ENCODE assay signal across 22 cellular contexts in the genomic region with DNA sequence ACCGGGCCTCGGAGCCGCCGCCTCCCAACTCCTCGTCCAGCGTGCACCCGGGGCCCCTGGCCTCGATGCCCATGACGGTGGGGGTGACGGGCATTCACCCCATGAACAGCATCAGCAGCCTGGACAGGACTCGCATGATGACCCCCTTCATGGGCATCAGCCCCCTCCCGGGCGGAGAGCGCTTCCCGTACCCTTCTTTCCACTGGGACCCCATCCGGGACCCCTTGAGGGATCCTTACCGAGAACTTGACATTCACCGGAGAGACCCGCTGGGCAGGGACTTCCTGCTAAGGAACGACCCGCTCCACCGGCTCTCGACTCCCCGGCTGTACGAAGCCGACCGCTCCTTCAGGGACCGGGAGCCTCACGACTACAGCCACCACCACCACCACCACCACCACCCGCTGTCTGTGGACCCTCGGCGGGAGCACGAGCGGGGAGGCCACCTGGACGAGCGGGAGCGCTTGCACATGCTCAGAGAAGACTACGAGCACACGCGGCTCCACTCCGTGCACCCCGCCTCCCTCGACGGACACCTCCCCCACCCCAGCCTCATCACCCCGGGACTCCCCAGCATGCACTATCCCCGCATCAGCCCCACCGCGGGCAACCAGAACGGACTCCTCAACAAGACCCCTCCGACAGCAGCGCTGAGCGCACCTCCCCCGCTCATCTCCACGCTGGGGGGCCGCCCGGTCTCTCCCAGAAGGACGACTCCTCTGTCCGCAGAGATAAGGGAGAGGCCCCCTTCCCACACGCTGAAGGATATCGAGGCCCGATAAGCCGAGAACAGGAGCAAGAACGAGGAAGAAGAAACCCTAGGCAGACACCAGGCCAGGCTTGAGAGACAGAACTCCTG.
DNase-seq lines count a peak whose midpoint lies in the region; ATAC-seq and TF ChIP-seq lines count a peak whose summit lies in the region.
"Had no signal": no experiment of that assay in that cellular context is flagged by ENCODE, and none has a peak within 500 bp of the region (broad histone marks: within the 10 kb centered on the region; RNA-seq: fewer than 3 reads in every experiment).

No MANE protein-coding gene starts in this region.

- no peak overlapping the region for H3K9ac ChIP-seq in endodermal cell (ENCODE audit: extremely low read depth, low read length, poor library complexity, severe bottlenecking)

- DNase-seq in GM23338 (ENCODE audit: low spot score) (no peak), endodermal cell (peak; percentile 37), neural crest cell (ENCODE audit: low read depth, low spot score) (no peak), type B pancreatic cell (ENCODE audit: extremely low spot score, unreplicated experiment) (no peak), NCI-H2029 treated with DMSO at 0.1 percent for 48 hours (lab: John Stamatoyannopoulos, UW) (no peak)
- no peak for DNase-seq in stimulated activated naive B cell treated with anti-CD40 and anti-IgM and Interleukin-4, amounts not matched to agents 10 μg/mL and 1 μg/mL and 100 μg/mL, for 72 hours
- DNase-seq: BE2C; CD4-positive, CD25-positive, alpha-beta regulatory T cell; DMS153; GDM1; Kasumi-1; MG63; NCI-H1092; NCI-H2107; NCI-H510A; NCI-H748 treated with DMSO at 0.1 percent for 48 hours; NK-92 treated with Interleukin-12 subunit alpha and Interleukin-12 subunit beta, amount 100 ng/mL, for 24 hours; Peyer's patch had no signal

- H3K27me3 ChIP-seq in GM23338 (ENCODE audit: insufficient read depth) = no peaks in the 10 kb centered on the region
- no peaks in the 10 kb centered on the region for H3K27me3 ChIP-seq in endodermal cell (ENCODE audit: control insufficient read depth, insufficient read depth, low read length, poor library complexity, severe bottlenecking)
- H3K27me3 ChIP-seq: BE2C, MG63, Peyer's patch had no signal

- H4K20me1 ChIP-seq in GM23338 (replicated peaks; ENCODE audit: insufficient read depth) = peaks cover 3% of the 10 kb centered on the region

- no peak overlapping the region for H3K4me3 ChIP-seq in GM23338
- H3K4me3 ChIP-seq in endodermal cell (ENCODE audit: low read length) = no peak overlapping the region
- H3K4me3 ChIP-seq: MG63, Peyer's patch had no signal

- H3K9me3 Mint-ChIP-seq in GM23338 (no peaks in the 10 kb centered on the region), endodermal cell (no peaks in the 10 kb centered on the region), neural crest cell (no peaks in the 10 kb centered on the region), type B pancreatic cell (no peaks in the 10 kb centered on the region)
- no peaks in the 10 kb centered on the region for H3K9me3 Mint-ChIP-seq in stimulated activated naive B cell treated with anti-CD40 and anti-IgM and Interleukin-4, amounts not matched to agents 10 μg/mL and 1 μg/mL and 100 μg/mL, for 72 hours
- H3K9me3 Mint-ChIP-seq: IgD-negative memory B cell had no signal

- H3K4me1 Mint-ChIP-seq in GM23338 = no peaks in the 10 kb centered on the region
- H3K4me1 Mint-ChIP-seq in endodermal cell = no peaks in the 10 kb centered on the region
- H3K4me1 Mint-ChIP-seq in neural crest cell = no peaks in the 10 kb centered on the region
- H3K4me1 Mint-ChIP-seq in type B pancreatic cell (ENCODE audit: unreplicated experiment) = peaks cover 11% of the 10 kb centered on the region
- no peaks in the 10 kb centered on the region for H3K4me1 Mint-ChIP-seq in stimulated activated naive B cell treated with anti-CD40 and anti-IgM and Interleukin-4, amounts not matched to agents 10 μg/mL and 1 μg/mL and 100 μg/mL, for 72 hours
- H3K4me1 Mint-ChIP-seq: IgD-negative memory B cell had no signal

- no peaks in the 10 kb centered on the region for H3K9me2 ChIP-seq in GM23338 (ENCODE audit: insufficient read depth)

- H3F3A ChIP-seq in GM23338 (replicated peaks; ENCODE audit: low read depth) = 0 out of 2 replicates have a peak, but pooled peaks cover 8% of the 10 kb centered on the region

- no peak overlapping the region for H3K27ac Mint-ChIP-seq in GM23338
- peak overlapping the region; percentile 41 for H3K27ac Mint-ChIP-seq in endodermal cell
- H3K27ac Mint-ChIP-seq in neural crest cell (ENCODE audit: unreplicated experiment) = peak overlapping the region; percentile 31
- H3K27ac Mint-ChIP-seq in type B pancreatic cell = peak overlapping the region; percentile 69
- no peak overlapping the region for H3K27ac Mint-ChIP-seq in stimulated activated naive B cell treated with anti-CD40 and anti-IgM and Interleukin-4, amounts not matched to agents 10 μg/mL and 1 μg/mL and 100 μg/mL, for 72 hours
- H3K27ac Mint-ChIP-seq: CD4-positive, CD25-positive, alpha-beta regulatory T cell; IgD-negative memory B cell had no signal

- H3K36me3 Mint-ChIP-seq in GM23338 (ENCODE audit: low read depth) = peaks cover 82% of the 10 kb centered on the region
- peaks cover 80% of the 10 kb centered on the region for H3K36me3 Mint-ChIP-seq in endodermal cell (ENCODE audit: low read depth)
- peaks cover 47% of the 10 kb centered on the region for H3K36me3 Mint-ChIP-seq in neural crest cell (ENCODE audit: low read depth)
- peaks cover 59% of the 10 kb centered on the region for H3K36me3 Mint-ChIP-seq in type B pancreatic cell
- peaks cover 33 to 37% of the 10 kb centered on the region in 2 donors for H3K36me3 Mint-ChIP-seq in stimulated activated naive B cell treated with anti-CD40 and anti-IgM and Interleukin-4, amounts not matched to agents 10 μg/mL and 1 μg/mL and 100 μg/mL, for 72 hours
- H3K36me3 Mint-ChIP-seq: CD4-positive, CD25-positive, alpha-beta regulatory T cell had no signal

- H3K27ac ChIP-seq in GM23338 (ENCODE audit: low read depth) = no peak overlapping the region
- no peak overlapping the region for H3K27ac ChIP-seq in endodermal cell (ENCODE audit: low read depth, low read length)
- H3K27ac ChIP-seq: Peyer's patch had no signal

- peak; percentile 9 for ATAC-seq in GM23338
- no peak for ATAC-seq in stimulated activated naive B cell treated with anti-CD40 and anti-IgM and Interleukin-4, amounts not matched to agents 10 μg/mL and 1 μg/mL and 100 μg/mL, for 72 hours (replicated peaks)
- no peak for ATAC-seq in HG02588 (IDR thresholded peaks at IDR 0.05; ENCODE audit: unreplicated experiment)
- ATAC-seq: HCT116, Right ventricle myocardium inferior had no signal

- no peaks in the 10 kb centered on the region for H3K9me3 ChIP-seq in endodermal cell (ENCODE audit: control insufficient read depth, low read length)
- H3K9me3 ChIP-seq: BE2C, MG63, Peyer's patch had no signal

- no peak overlapping the region for H3K4me2 ChIP-seq in GM23338

- TF ChIP-seq CTCF in GM23338 (conservative IDR thresholded peaks at IDR 0.05; ENCODE audit: low read depth in 2 of 2) = no peak
- TF ChIP-seq CTCF in endodermal cell (conservative IDR thresholded peaks at IDR 0.05) = no peak
- TF ChIP-seq CTCF in neural crest cell (conservative IDR thresholded peaks at IDR 0.05) = no peak
- TF ChIP-seq CTCF in type B pancreatic cell (conservative IDR thresholded peaks at IDR 0.05) = no peak

- H3K36me3 ChIP-seq in GM23338 (ENCODE audit: insufficient read depth) = peaks cover 31% of the 10 kb centered on the region; the same call in 1 of the 2 replicates
- H3K36me3 ChIP-seq in endodermal cell (ENCODE audit: control insufficient read depth, insufficient read depth, low read length) = peaks cover 86% of the 10 kb centered on the region
- H3K36me3 ChIP-seq: BE2C had no signal

- H3K79me2 ChIP-seq in GM23338 (replicated peaks; ENCODE audit: insufficient read depth) = no peaks in the 10 kb centered on the region

- no peak overlapping the region for H3K4me3 Mint-ChIP-seq in GM23338
- H3K4me3 Mint-ChIP-seq in endodermal cell = no peak overlapping the region
- no peak overlapping the region for H3K4me3 Mint-ChIP-seq in neural crest cell
- H3K4me3 Mint-ChIP-seq in type B pancreatic cell = no peak overlapping the region
- H3K4me3 Mint-ChIP-seq in stimulated activated naive B cell treated with anti-CD40 and anti-IgM and Interleukin-4, amounts not matched to agents 10 μg/mL and 1 μg/mL and 100 μg/mL, for 72 hours = no peak overlapping the region
- H3K4me3 Mint-ChIP-seq: CD4-positive, CD25-positive, alpha-beta regulatory T cell had no signal

- H2AFZ ChIP-seq in GM23338 = no peak overlapping the region

- H3K4me1 ChIP-seq in GM23338 (ENCODE audit: insufficient read depth) = no peaks in the 10 kb centered on the region
- no peaks in the 10 kb centered on the region for H3K4me1 ChIP-seq in endodermal cell (ENCODE audit: control insufficient read depth, insufficient read depth, low read length)
- H3K4me1 ChIP-seq: BE2C, Peyer's patch had no signal

- peaks cover 3% of the 10 kb centered on the region for H3K27me3 Mint-ChIP-seq in GM23338 (ENCODE audit: insufficient read depth, low read depth, poor library complexity)
- no peaks in the 10 kb centered on the region for H3K27me3 Mint-ChIP-seq in endodermal cell (ENCODE audit: insufficient read depth)
- no peaks in the 10 kb centered on the region for H3K27me3 Mint-ChIP-seq in neural crest cell (ENCODE audit: low read depth)
- no peaks in the 10 kb centered on the region for H3K27me3 Mint-ChIP-seq in type B pancreatic cell
- no peaks in the 10 kb centered on the region for H3K27me3 Mint-ChIP-seq in stimulated activated naive B cell treated with anti-CD40 and anti-IgM and Interleukin-4, amounts not matched to agents 10 μg/mL and 1 μg/mL and 100 μg/mL, for 72 hours
- H3K27me3 Mint-ChIP-seq: CD4-positive, CD25-positive, alpha-beta regulatory T cell; IgD-negative memory B cell had no signal

- WGBS in endodermal cell (ENCODE audit: insufficient coverage in 1 of 2, insufficient read length in 1 of 2), 2 experiments = 95 to 99% methylated on average over 18 to 62 of the region's 63 CpGs

Comparison
In these comparisons a context has a peak if more than half of its experiments do, and no peak if none do; other contexts are left out.
1. H3K27ac Mint-ChIP-seq: peak in endodermal cell (single experiment), neural crest cell (single experiment) and type B pancreatic cell (single experiment); none in GM23338 (single experiment) and stimulated activated naive B cell treated with anti-CD40 and anti-IgM and Interleukin-4, amounts not matched to agents 10 μg/mL and 1 μg/mL and 100 μg/mL, for 72 hours (single experiment).